Comparison of ENCODE assay signal across 28 cellular contexts in genomic region chr16:75818491-75818890, GRCh38.
"Had no signal": no experiment of that assay in that cellular context is flagged by ENCODE, and none has a peak within 500 bp of the region (broad histone marks: within the 10 kb centered on the region; RNA-seq: fewer than 3 reads in every experiment).

No MANE protein-coding gene starts in this region.

- H3K9me3 ChIP-seq: mucosa of descending colon, spleen, tibial nerve had no signal

- H3K27me3 ChIP-seq: brain microvascular endothelial cell, tibial nerve had no signal

- H3K4me3 ChIP-seq: lung, mucosa of descending colon, spleen, tibial nerve had no signal

- DNase-seq: activated CD4-positive, alpha-beta memory T cell treated with anti-CD3 and anti-CD28 coated beads for 36 hours; activated CD4-positive, alpha-beta T cell treated with anti-CD3 and anti-CD28 coated beads for 48 hours; activated CD8-positive, alpha-beta memory T cell treated with anti-CD3 and anti-CD28 coated beads, Interleukin-2, amount 50 U/mL, for 4 hours; activated effector memory CD4-positive, alpha-beta T cell treated with anti-CD3 and anti-CD28 coated beads, Interleukin-2, amount 50 U/mL, for 16 hours; activated naive CD4-positive, alpha-beta T cell treated with anti-CD3 and anti-CD28 coated beads for 36 hours; activated naive CD8-positive, alpha-beta T cell treated with anti-CD3 and anti-CD28 coated beads for 36 hours; activated T-cell treated with anti-CD3 and anti-CD28 coated beads, Interleukin-2, amount 50 U/mL, for 1 hour; amniotic stem cell; brain microvascular endothelial cell; caudate nucleus; cortex of kidney; effector memory CD8-positive, alpha-beta T cell; foreskin fibroblast; head of caudate nucleus; hypothalamus; immature natural killer cell; mucosa of descending colon; posterior cingulate gyrus; right cardiac atrium; spleen; stimulated activated naive CD4-positive, alpha-beta T cell; T-helper 1 cell; WERI-Rb-1 had no signal

- H3K4me1 ChIP-seq: spleen, tibial nerve had no signal

- H3K36me3 ChIP-seq: brain microvascular endothelial cell, spleen, tibial nerve, WERI-Rb-1 had no signal

- H3K27ac ChIP-seq: brain microvascular endothelial cell, spleen, tibial nerve, WERI-Rb-1 had no signal

- ATAC-seq: activated CD4-positive, CD25-positive, alpha-beta regulatory T cell treated with anti-CD3 and anti-CD28 coated beads, Interleukin-2, amount 50 U/mL, for 24 hours; effector memory CD8-positive, alpha-beta T cell; esophagus mucosa; mucosa of descending colon; natural killer cell treated with Interleukin-12 subunit alpha and Interleukin-12 subunit beta and Interleukin-15 and Interleukin-18, amount 100 ng/mL, for 72 hours; right cardiac atrium had no signal
